ENCODE assay signal across 19 cellular contexts in genomic region chr2:148739454-148740105, GRCh38.
DNase-seq lines count a peak whose midpoint lies in the region; ATAC-seq and TF ChIP-seq lines count a peak whose summit lies in the region.
"Had no signal": no experiment of that assay in that cellular context is flagged by ENCODE, and none has a peak within 500 bp of the region (broad histone marks: within the 10 kb centered on the region; RNA-seq: fewer than 3 reads in every experiment).

No MANE protein-coding gene starts in this region.

- DNase-seq in HEK293T (ENCODE audit: extremely low spot score) (no peak), activated B cell treated with CpG ODN at 0.5 μM for 24 hours (no peak), islet precursor cell (no peak), tibial artery (no peak)
- DNase-seq in naive thymus-derived CD4-positive, alpha-beta T cell, result peak in 1 of 9 donors; percentile 18
- DNase-seq: ACHN, AML-193, COR-L47, DMS 273 treated with DMSO at 0.1 percent for 48 hours, GDM1, H7, NCI-H1105, NCI-H2081, NCI-H774 had no signal

- no peaks in the 10 kb centered on the region for H3K9me3 ChIP-seq in naive thymus-derived CD4-positive, alpha-beta T cell (ENCODE audit: control insufficient read depth in 2 of 3, low read length in 3 of 3)
- H3K9me3 ChIP-seq in tibial artery, result no peaks in the 10 kb centered on the region

- ATAC-seq in GM18868 (IDR thresholded peaks at IDR 0.05; ENCODE audit: unreplicated experiment) (peak; percentile 53), activated B cell treated with CpG ODN at 0.5 μM for 24 hours (ENCODE audit: low read depth) (no peak), GM18861 (IDR thresholded peaks at IDR 0.05; ENCODE audit: unreplicated experiment) (no peak), GM18867 (IDR thresholded peaks at IDR 0.05; ENCODE audit: unreplicated experiment) (no peak)
- no peak for ATAC-seq in naive thymus-derived CD4-positive, alpha-beta T cell
- ATAC-seq: Right ventricle myocardium inferior had no signal

- no peaks in the 10 kb centered on the region for H3K27me3 ChIP-seq in naive thymus-derived CD4-positive, alpha-beta T cell (ENCODE audit: control insufficient read depth in 2 of 2, insufficient read depth in 2 of 2, low read length in 2 of 2)
- H3K27me3 ChIP-seq in tibial artery, result no peaks in the 10 kb centered on the region

- no peak overlapping the region for H3K4me3 Mint-ChIP-seq in activated B cell treated with CpG ODN at 0.5 μM for 24 hours
- peak overlapping the region in 7 of 10 donors; percentile 28 to 55 (median 46) for H3K4me3 Mint-ChIP-seq in naive thymus-derived CD4-positive, alpha-beta T cell
- H3K4me3 Mint-ChIP-seq: CD14-positive monocyte had no signal

- no peaks in the 10 kb centered on the region for H3K27me3 Mint-ChIP-seq in activated B cell treated with CpG ODN at 0.5 μM for 24 hours
- no peaks in the 10 kb centered on the region for H3K27me3 Mint-ChIP-seq in naive thymus-derived CD4-positive, alpha-beta T cell

- H3K36me3 ChIP-seq in naive thymus-derived CD4-positive, alpha-beta T cell (ENCODE audit: control insufficient read depth in 2 of 3, insufficient read depth in 3 of 3, low read length in 3 of 3), result no peaks in the 10 kb centered on the region
- no peaks in the 10 kb centered on the region for H3K36me3 ChIP-seq in tibial artery

- H3K4me3 ChIP-seq in naive thymus-derived CD4-positive, alpha-beta T cell (ENCODE audit: low read length), result no peak overlapping the region
- no peak overlapping the region for H3K4me3 ChIP-seq in tibial artery

- H3K4me1 ChIP-seq in naive thymus-derived CD4-positive, alpha-beta T cell (ENCODE audit: control insufficient read depth in 2 of 2, insufficient read depth in 2 of 2, low read length in 2 of 2), result peaks cover 0 to 20% of the 10 kb centered on the region in 2 donors
- H3K4me1 ChIP-seq in tibial artery, result no peaks in the 10 kb centered on the region

- H3K27ac Mint-ChIP-seq in activated B cell treated with CpG ODN at 0.5 μM for 24 hours, result peak overlapping the region; percentile 18
- H3K27ac Mint-ChIP-seq in naive thymus-derived CD4-positive, alpha-beta T cell, result peak overlapping the region in 2 of 9 donors; percentile 43 to 63

- POLR2A ChIA-PET in HEK293T (lab: Yijun Ruan, JAX), result interaction anchor here (0.7 kb wide), 1 partner anchor 70 kb away, joined by 3 read pairs; no protein-coding TSS in a partner anchor
- POLR2A ChIA-PET in activated B cell treated with CpG ODN at 0.5 μM for 24 hours (lab: Charles Lee), result no interaction called here
- POLR2A ChIA-PET in naive thymus-derived CD4-positive, alpha-beta T cell (lab: Charles Lee), result interaction anchor here (0.6 to 1.2 kb wide), 4 partner anchors 9 to 779 kb away, joined by 3 to 4 read pairs (median 3); no protein-coding TSS in a partner anchor

- peaks cover 7% of the 10 kb centered on the region for H3K36me3 Mint-ChIP-seq in activated B cell treated with CpG ODN at 0.5 μM for 24 hours (ENCODE audit: low read depth)
- peaks cover 0 to 10% (median 5%) of the 10 kb centered on the region in 5 donors for H3K36me3 Mint-ChIP-seq in naive thymus-derived CD4-positive, alpha-beta T cell

- H3K9me3 Mint-ChIP-seq in activated B cell treated with CpG ODN at 0.5 μM for 24 hours, result no peaks in the 10 kb centered on the region
- H3K9me3 Mint-ChIP-seq in naive thymus-derived CD4-positive, alpha-beta T cell, result no peaks in the 10 kb centered on the region
- H3K9me3 Mint-ChIP-seq: CD14-positive monocyte had no signal

- CTCF ChIA-PET in HEK293T (lab: Yijun Ruan, JAX), result no interaction called here
- CTCF ChIA-PET in activated B cell treated with CpG ODN at 0.5 μM for 24 hours (lab: Charles Lee), result no interaction called here
- CTCF ChIA-PET in naive thymus-derived CD4-positive, alpha-beta T cell (lab: Charles Lee), result interaction anchor here (0.6 to 0.9 kb wide), 3 partner anchors 37 to 1243 kb away, joined by 3 to 6 read pairs (median 4); no protein-coding TSS in a partner anchor

- H3K4me1 Mint-ChIP-seq in activated B cell treated with CpG ODN at 0.5 μM for 24 hours, result peaks cover 52% of the 10 kb centered on the region
- peaks cover 11 to 86% (median 68%) of the 10 kb centered on the region in 7 donors for H3K4me1 Mint-ChIP-seq in naive thymus-derived CD4-positive, alpha-beta T cell

- TF ChIP-seq CTCF in activated B cell treated with CpG ODN at 0.5 μM for 24 hours (IDR thresholded peaks at IDR 0.05) (no peak), tibial artery (IDR thresholded peaks at IDR 0.05) (no peak)

- no peak overlapping the region for H3K27ac ChIP-seq in naive thymus-derived CD4-positive, alpha-beta T cell (ENCODE audit: low read depth, low read length)
- H3K27ac ChIP-seq in tibial artery, result no peak overlapping the region

- intact Hi-C loops in activated B cell treated with CpG ODN at 0.5 μM for 24 hours (cut with micrococcal nuclease) (loop anchor here (2.0 kb wide), 1 partner anchor 17 kb away; no protein-coding TSS in a partner anchor), tibial artery (cut with DNase I; ENCODE audit: low total_unique reads) (no loop called here)
- intact Hi-C loops in naive thymus-derived CD4-positive, alpha-beta T cell (cut with micrococcal nuclease), result loop anchor here in 1 of 2 donors (2.0 kb wide), 2 partner anchors 15 kb away; no protein-coding TSS in a partner anchor

TF ChIP-seq in HEK293T, 16 proteins besides CTCF, POLR2A, EP300 and RAD21:
- TF ChIP-seq FOXK2 (IDR thresholded peaks at IDR 0.05), result no peak
- 0 out of 2 replicates have a peak, but pooled peaks have one; percentile 11 for TF ChIP-seq ZNF384 (IDR thresholded peaks at IDR 0.05)
